ENCODE assay signal across 17 cellular contexts in genomic region chr13:98494769-98495168, GRCh38.
DNase-seq lines count a peak whose midpoint lies in the region; ATAC-seq, FAIRE-seq and TF ChIP-seq lines count a peak whose summit lies in the region.
"Had no signal": no experiment of that assay in that cellular context is flagged by ENCODE, and none has a peak within 500 bp of the region (broad histone marks: within the 10 kb centered on the region; RNA-seq: fewer than 3 reads in every experiment).

No MANE protein-coding gene starts in this region.

- no peak for FAIRE-seq in frontal cortex (lab: Jason Lieb, UNC)
- FAIRE-seq: endometrium had no signal

- peaks cover 0 to 5% of the 10 kb centered on the region in 2 donors for H3K36me3 Mint-ChIP-seq in activated T-cell treated with anti-CD3 and anti-CD28 coated beads, Interleukin-2, amount 50 U/mL, for 72 hours (ENCODE audit: insufficient read depth in 2 of 2)
- peaks cover 94% of the 10 kb centered on the region for H3K36me3 Mint-ChIP-seq in activated T-helper 17 cell treated with anti-CD3 and anti-CD28 coated beads, Interleukin-2, amount 50 U/mL, for 72 hours (ENCODE audit: low read depth)

- H3K27ac Mint-ChIP-seq in activated T-cell treated with anti-CD3 and anti-CD28 coated beads, Interleukin-2, amount 50 U/mL, for 72 hours: peak overlapping the region; percentile 42
- H3K27ac Mint-ChIP-seq in activated T-helper 17 cell treated with anti-CD3 and anti-CD28 coated beads, Interleukin-2, amount 50 U/mL, for 72 hours: peak overlapping the region; percentile 67
- H3K27ac Mint-ChIP-seq: activated CD8-positive, alpha-beta T cell treated with anti-CD3 and anti-CD28 coated beads, Interleukin-2, amount 10 ng/mL, durations not matched to agents 7 days and 5 days; activated T-helper 2 cell treated with anti-CD3 and anti-CD28 coated beads, Interferon-gamma antibody, Interleukin-2, Interleukin-4, amounts not matched to agents 10 μg/mL and 5 μg/mL and 100 μg/mL, durations not matched to agents 14 hours and 24 hours and 36 hours had no signal

- H3K9me3 Mint-ChIP-seq in activated T-cell treated with anti-CD3 and anti-CD28 coated beads, Interleukin-2, amount 50 U/mL, for 72 hours: no peaks in the 10 kb centered on the region
- H3K9me3 Mint-ChIP-seq in activated T-helper 17 cell treated with anti-CD3 and anti-CD28 coated beads, Interleukin-2, amount 50 U/mL, for 72 hours: no peaks in the 10 kb centered on the region
- H3K9me3 Mint-ChIP-seq: activated T-helper 2 cell treated with anti-CD3 and anti-CD28 coated beads, Interferon-gamma antibody, Interleukin-2, Interleukin-4, amounts not matched to agents 10 μg/mL and 5 μg/mL and 100 μg/mL, durations not matched to agents 14 hours and 24 hours and 36 hours had no signal

- peaks cover 57% of the 10 kb centered on the region for H3K4me1 Mint-ChIP-seq in activated T-cell treated with anti-CD3 and anti-CD28 coated beads, Interleukin-2, amount 50 U/mL, for 72 hours (ENCODE audit: low read depth)
- peaks cover 48% of the 10 kb centered on the region for H3K4me1 Mint-ChIP-seq in activated T-helper 17 cell treated with anti-CD3 and anti-CD28 coated beads, Interleukin-2, amount 50 U/mL, for 72 hours

- no peak for TF ChIP-seq CTCF in thyroid gland (IDR thresholded peaks at IDR 0.05)

- no peak overlapping the region for H3K4me3 Mint-ChIP-seq in activated T-cell treated with anti-CD3 and anti-CD28 coated beads, Interleukin-2, amount 50 U/mL, for 72 hours
- no peak overlapping the region for H3K4me3 Mint-ChIP-seq in activated T-helper 17 cell treated with anti-CD3 and anti-CD28 coated beads, Interleukin-2, amount 50 U/mL, for 72 hours
- H3K4me3 Mint-ChIP-seq: activated CD8-positive, alpha-beta T cell treated with anti-CD3 and anti-CD28 coated beads, Interleukin-2, amount 10 ng/mL, durations not matched to agents 7 days and 5 days had no signal

- H3K27ac ChIP-seq in muscle layer of colon (ENCODE audit: low read depth, low read length) (peak overlapping the region; percentile 49), thyroid gland (peak overlapping the region; percentile 24 to 84 (median 77))
- H3K27ac ChIP-seq: foreskin keratinocyte had no signal

- H3K27me3 Mint-ChIP-seq in activated T-cell treated with anti-CD3 and anti-CD28 coated beads, Interleukin-2, amount 50 U/mL, for 72 hours (ENCODE audit: low read depth): no peaks in the 10 kb centered on the region
- no peaks in the 10 kb centered on the region for H3K27me3 Mint-ChIP-seq in activated T-helper 17 cell treated with anti-CD3 and anti-CD28 coated beads, Interleukin-2, amount 50 U/mL, for 72 hours

- H3K27me3 ChIP-seq in muscle layer of colon (ENCODE audit: control insufficient read depth in 1 of 2, insufficient read depth in 2 of 2, low read length in 2 of 2) (no peaks in the 10 kb centered on the region), thyroid gland (no peaks in the 10 kb centered on the region)
- H3K27me3 ChIP-seq: foreskin keratinocyte had no signal

- DNase-seq in activated T-cell treated with anti-CD3 and anti-CD28 coated beads, Interleukin-2, amount 50 U/mL, for 72 hours: no peak
- DNase-seq in activated T-cell treated with anti-CD3 and anti-CD28 coated beads, Interleukin-2, amount 50 U/mL, for 1 hour: no peak
- DNase-seq in thyroid gland (no peak), T-helper 2 cell (no peak), frontal cortex (ENCODE audit: low spot score in 2 of 2) (no peak), NCI-H2171 treated with DMSO at 0.1 percent for 48 hours (lab: John Stamatoyannopoulos, UW) (no peak)
- DNase-seq: 8988T; activated CD8-positive, alpha-beta T cell treated with anti-CD3 and anti-CD28 coated beads, Interleukin-2, amount 10 ng/mL, durations not matched to agents 7 days and 5 days; anterior cingulate cortex; C1 segment of cervical spinal cord; foreskin keratinocyte; NCI-H2081 treated with DMSO at 0.1 percent for 48 hours; NCI-H748 treated with DMSO at 0.1 percent for 48 hours had no signal

- WGBS in thyroid gland, 2 donors: 96% methylated on average over 13 of the region's 13 CpGs

- H3K36me3 ChIP-seq in muscle layer of colon (ENCODE audit: insufficient read depth, low read length): peaks cover 8% of the 10 kb centered on the region
- no peaks in the 10 kb centered on the region for H3K36me3 ChIP-seq in thyroid gland

- H3K4me1 ChIP-seq in muscle layer of colon (ENCODE audit: insufficient read depth, low read length) (peaks cover 76% of the 10 kb centered on the region), thyroid gland (peaks cover 32 to 69% of the 10 kb centered on the region in 2 donors)
- H3K4me1 ChIP-seq: foreskin keratinocyte had no signal

- TF ChIP-seq POLR2A in thyroid gland (IDR thresholded peaks at IDR 0.05): no peak

- no peak for ATAC-seq in activated T-cell treated with anti-CD3 and anti-CD28 coated beads, Interleukin-2, amount 50 U/mL, for 72 hours (replicated peaks in 1 of 2)
- no peak for ATAC-seq in activated T-helper 17 cell treated with anti-CD3 and anti-CD28 coated beads, Interleukin-2, amount 50 U/mL, for 72 hours (replicated peaks)
- ATAC-seq: activated CD8-positive, alpha-beta T cell treated with anti-CD3 and anti-CD28 coated beads, Interleukin-2, amount 10 ng/mL, durations not matched to agents 7 days and 5 days; foreskin keratinocyte had no signal

- H3K9me3 ChIP-seq in muscle layer of colon (ENCODE audit: low read length) (no peaks in the 10 kb centered on the region), thyroid gland (no peaks in the 10 kb centered on the region)

- no peak overlapping the region for H3K9ac ChIP-seq in muscle layer of colon (ENCODE audit: low read length)

- intact Hi-C loops in thyroid gland (cut with DNase I): no loop called here

- H3K4me3 ChIP-seq in muscle layer of colon (ENCODE audit: low read depth in 1 of 2, low read length in 2 of 2): no peak overlapping the region
- H3K4me3 ChIP-seq in thyroid gland (replicated peaks in 1 of 3): no peak overlapping the region
